1 cellular context compared by ENCODE assay signal in the genomic region with DNA sequence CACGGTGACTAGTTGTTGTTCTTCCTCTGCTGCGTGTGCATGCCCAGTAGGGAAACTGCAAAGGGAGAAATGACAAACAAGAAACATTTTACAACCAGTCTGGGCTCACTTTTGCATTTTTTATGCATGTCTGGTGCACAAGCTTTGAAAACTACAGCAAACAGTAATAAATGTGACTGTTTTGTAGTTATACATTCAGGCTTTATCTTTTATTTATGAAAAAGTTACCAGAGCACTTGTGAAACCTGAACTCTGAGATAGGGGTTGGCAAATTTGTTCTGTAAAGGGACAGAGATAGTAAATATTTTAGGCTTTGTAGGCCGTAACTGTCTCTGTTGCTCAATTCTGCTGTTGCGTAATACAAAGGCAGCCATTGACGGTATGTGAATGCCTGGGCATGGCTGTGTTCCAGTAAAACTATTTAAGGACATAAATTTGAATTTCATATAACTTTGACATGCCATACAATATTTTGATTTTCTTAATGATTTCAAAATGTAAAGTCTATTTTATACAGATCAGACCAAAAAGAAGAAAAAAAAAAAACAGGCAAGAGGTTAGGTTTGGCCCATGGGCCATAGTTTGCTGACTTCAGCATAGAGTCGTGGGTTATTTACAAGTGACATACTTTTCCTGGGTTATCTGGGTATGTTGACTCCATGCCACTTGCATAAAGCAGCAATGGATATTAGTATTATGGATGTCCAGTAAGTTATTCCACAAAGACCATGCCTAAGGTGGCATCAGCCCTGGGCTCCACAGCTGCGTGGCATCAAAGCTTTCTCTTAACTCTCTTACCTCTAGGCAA.
TF ChIP-seq lines count a peak whose summit lies in the region.

No MANE protein-coding gene starts in this region.

TF ChIP-seq in HepG2, 621 proteins besides CTCF, POLR2A, EP300 and RAD21 (continued from another document and continues in another):
- TF ChIP-seq ZNF333 (CRISPR knock-in tag; IDR thresholded peaks at IDR 0.05; ENCODE audit: borderline replicate concordance) (no peak), HNF4A (CRISPR knock-in tag; IDR thresholded peaks at IDR 0.05) (peak; percentile 94), HNRNPUL1 (IDR thresholded peaks at IDR 0.05; ENCODE audit: low read depth, low read length) (no peak), ZNF747 (CRISPR knock-in tag; IDR thresholded peaks at IDR 0.05; ENCODE audit: borderline replicate concordance) (peak; percentile 69; the same call in 1 of the 2 replicates), ZNF496 (CRISPR knock-in tag; IDR thresholded peaks at IDR 0.05; ENCODE audit: insufficient replicate concordance) (no peak), ZBTB44 (CRISPR knock-in tag; IDR thresholded peaks at IDR 0.05) (peak; percentile 69), TAF1 (CRISPR knock-in tag; IDR thresholded peaks at IDR 0.05) (no peak), SNAPC2 (CRISPR knock-in tag; IDR thresholded peaks at IDR 0.05) (peak; percentile 75; the same call in 1 of the 2 replicates), CENPX (CRISPR knock-in tag; IDR thresholded peaks at IDR 0.05) (no peak), ZSCAN31 (CRISPR knock-in tag; IDR thresholded peaks at IDR 0.05; ENCODE audit: low read depth) (peak; percentile 77; the same call in 1 of the 2 replicates), KAT8 (CRISPR knock-in tag; IDR thresholded peaks at IDR 0.05) (peak; percentile 90), NFE2L2 (IDR thresholded peaks at IDR 0.05; ENCODE audit: low read length) (no peak; the same call in 1 of the 2 replicates), ZSCAN29 (CRISPR knock-in tag; conservative IDR thresholded peaks at IDR 0.05) (0 out of 2 replicates have a peak, but pooled peaks have one; percentile 73), FOXA3 (CRISPR knock-in tag; IDR thresholded peaks at IDR 0.05) (peak; percentile 94), POGZ (CRISPR knock-in tag; IDR thresholded peaks at IDR 0.05) (peak; percentile 96), ZNF138 (CRISPR knock-in tag; IDR thresholded peaks at IDR 0.05; ENCODE audit: low read depth) (no peak), ZNF773 (CRISPR knock-in tag; IDR thresholded peaks at IDR 0.05; ENCODE audit: borderline replicate concordance) (no peak), GATA4 (IDR thresholded peaks at IDR 0.05; ENCODE audit: borderline replicate concordance, low read depth) (peak; percentile 91), TFAP4 (IDR thresholded peaks at IDR 0.05; ENCODE audit: borderline replicate concordance, low read depth) (peak; percentile 56; the same call in 1 of the 2 replicates), BCL3 (CRISPR knock-in tag; IDR thresholded peaks at IDR 0.05) (no peak), ZSCAN30 (CRISPR knock-in tag; IDR thresholded peaks at IDR 0.05) (no peak), HOXA5 (CRISPR knock-in tag; IDR thresholded peaks at IDR 0.05) (peak; percentile 97), HNRNPLL (IDR thresholded peaks at IDR 0.05; ENCODE audit: low read depth, low read length, poor library complexity, severe bottlenecking) (no peak), SMYD3 (CRISPR knock-in tag; IDR thresholded peaks at IDR 0.05) (peak; percentile 12; the same call in 1 of the 2 replicates), NR2F6 (IDR thresholded peaks at IDR 0.05) (peak; percentile 89), NR2F6 (CRISPR knock-in tag; IDR thresholded peaks at IDR 0.05) (peak; percentile 81), ZNF883 (CRISPR knock-in tag; IDR thresholded peaks at IDR 0.05; ENCODE audit: not compliant biosample characterization) (no peak), PRDM15 (CRISPR knock-in tag; IDR thresholded peaks at IDR 0.05) (peak; percentile 47; the same call in 1 of the 2 replicates), MIER3 (CRISPR knock-in tag; IDR thresholded peaks at IDR 0.05; ENCODE audit: borderline replicate concordance) (peak; percentile 94), PREB (CRISPR knock-in tag; IDR thresholded peaks at IDR 0.05) (no peak), ZNF691 (CRISPR knock-in tag; IDR thresholded peaks at IDR 0.05; ENCODE audit: borderline replicate concordance, low read depth) (no peak), STAG1 (CRISPR knock-in tag; IDR thresholded peaks at IDR 0.05) (peak; percentile 32), WIZ (CRISPR knock-in tag; IDR thresholded peaks at IDR 0.05) (no peak), MYC (CRISPR knock-in tag; IDR thresholded peaks at IDR 0.05; ENCODE audit: borderline replicate concordance) (no peak), ZC3H13 (CRISPR knock-in tag; IDR thresholded peaks at IDR 0.05) (0 out of 2 replicates have a peak, but pooled peaks have one; percentile 18), ZNF232 (CRISPR knock-in tag; IDR thresholded peaks at IDR 0.05; ENCODE audit: borderline replicate concordance) (peak; percentile 87), SIX4 (CRISPR knock-in tag; IDR thresholded peaks at IDR 0.05) (peak; percentile 94), ZNF75D (CRISPR knock-in tag; IDR thresholded peaks at IDR 0.05; ENCODE audit: borderline replicate concordance) (no peak)
- TF ChIP-seq, protein P1, sequence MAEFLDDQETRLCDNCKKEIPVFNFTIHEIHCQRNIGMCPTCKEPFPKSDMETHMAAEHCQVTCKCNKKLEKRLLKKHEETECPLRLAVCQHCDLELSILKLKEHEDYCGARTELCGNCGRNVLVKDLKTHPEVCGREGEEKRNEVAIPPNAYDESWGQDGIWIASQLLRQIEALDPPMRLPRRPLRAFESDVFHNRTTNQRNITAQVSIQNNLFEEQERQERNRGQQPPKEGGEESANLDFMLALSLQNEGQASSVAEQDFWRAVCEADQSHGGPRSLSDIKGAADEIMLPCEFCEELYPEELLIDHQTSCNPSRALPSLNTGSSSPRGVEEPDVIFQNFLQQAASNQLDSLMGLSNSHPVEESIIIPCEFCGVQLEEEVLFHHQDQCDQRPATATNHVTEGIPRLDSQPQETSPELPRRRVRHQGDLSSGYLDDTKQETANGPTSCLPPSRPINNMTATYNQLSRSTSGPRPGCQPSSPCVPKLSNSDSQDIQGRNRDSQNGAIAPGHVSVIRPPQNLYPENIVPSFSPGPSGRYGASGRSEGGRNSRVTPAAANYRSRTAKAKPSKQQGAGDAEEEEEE (CRISPR knock-in tag; IDR thresholded peaks at IDR 0.05; ENCODE audit: borderline replicate concordance): no peak
- TF ChIP-seq, protein P2, sequence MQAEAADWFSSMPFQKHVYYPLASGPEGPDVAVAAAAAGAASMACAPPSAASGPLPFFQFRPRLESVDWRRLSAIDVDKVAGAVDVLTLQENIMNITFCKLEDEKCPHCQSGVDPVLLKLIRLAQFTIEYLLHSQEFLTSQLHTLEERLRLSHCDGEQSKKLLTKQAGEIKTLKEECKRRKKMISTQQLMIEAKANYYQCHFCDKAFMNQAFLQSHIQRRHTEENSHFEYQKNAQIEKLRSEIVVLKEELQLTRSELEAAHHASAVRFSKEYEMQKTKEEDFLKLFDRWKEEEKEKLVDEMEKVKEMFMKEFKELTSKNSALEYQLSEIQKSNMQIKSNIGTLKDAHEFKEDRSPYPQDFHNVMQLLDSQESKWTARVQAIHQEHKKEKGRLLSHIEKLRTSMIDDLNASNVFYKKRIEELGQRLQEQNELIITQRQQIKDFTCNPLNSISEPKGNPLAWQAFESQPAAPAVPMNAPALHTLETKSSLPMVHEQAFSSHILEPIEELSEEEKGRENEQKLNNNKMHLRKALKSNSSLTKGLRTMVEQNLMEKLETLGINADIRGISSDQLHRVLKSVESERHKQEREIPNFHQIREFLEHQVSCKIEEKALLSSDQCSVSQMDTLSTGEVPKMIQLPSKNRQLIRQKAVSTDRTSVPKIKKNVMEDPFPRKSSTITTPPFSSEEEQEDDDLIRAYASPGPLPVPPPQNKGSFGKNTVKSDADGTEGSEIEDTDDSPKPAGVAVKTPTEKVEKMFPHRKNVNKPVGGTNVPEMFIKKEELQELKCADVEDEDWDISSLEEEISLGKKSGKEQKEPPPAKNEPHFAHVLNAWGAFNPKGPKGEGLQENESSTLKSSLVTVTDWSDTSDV (CRISPR knock-in tag; IDR thresholded peaks at IDR 0.05): no peak
- TF ChIP-seq, protein P3, sequence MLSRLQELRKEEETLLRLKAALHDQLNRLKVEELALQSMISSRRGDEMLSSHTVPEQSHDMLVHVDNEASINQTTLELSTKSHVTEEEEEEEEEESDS (CRISPR knock-in tag; IDR thresholded peaks at IDR 0.05; ENCODE audit: borderline replicate concordance): no peak
- TF ChIP-seq, protein P4, sequence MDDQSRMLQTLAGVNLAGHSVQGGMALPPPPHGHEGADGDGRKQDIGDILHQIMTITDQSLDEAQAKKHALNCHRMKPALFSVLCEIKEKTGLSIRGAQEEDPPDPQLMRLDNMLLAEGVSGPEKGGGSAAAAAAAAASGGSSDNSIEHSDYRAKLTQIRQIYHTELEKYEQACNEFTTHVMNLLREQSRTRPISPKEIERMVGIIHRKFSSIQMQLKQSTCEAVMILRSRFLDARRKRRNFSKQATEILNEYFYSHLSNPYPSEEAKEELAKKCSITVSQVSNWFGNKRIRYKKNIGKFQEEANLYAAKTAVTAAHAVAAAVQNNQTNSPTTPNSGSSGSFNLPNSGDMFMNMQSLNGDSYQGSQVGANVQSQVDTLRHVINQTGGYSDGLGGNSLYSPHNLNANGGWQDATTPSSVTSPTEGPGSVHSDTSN (CRISPR knock-in tag; IDR thresholded peaks at IDR 0.05; ENCODE audit: borderline replicate concordance): 0 out of 2 replicates have a peak, but pooled peaks have one; percentile 35
